Comparison of ENCODE assay signal across 23 cellular contexts in the genomic region with DNA sequence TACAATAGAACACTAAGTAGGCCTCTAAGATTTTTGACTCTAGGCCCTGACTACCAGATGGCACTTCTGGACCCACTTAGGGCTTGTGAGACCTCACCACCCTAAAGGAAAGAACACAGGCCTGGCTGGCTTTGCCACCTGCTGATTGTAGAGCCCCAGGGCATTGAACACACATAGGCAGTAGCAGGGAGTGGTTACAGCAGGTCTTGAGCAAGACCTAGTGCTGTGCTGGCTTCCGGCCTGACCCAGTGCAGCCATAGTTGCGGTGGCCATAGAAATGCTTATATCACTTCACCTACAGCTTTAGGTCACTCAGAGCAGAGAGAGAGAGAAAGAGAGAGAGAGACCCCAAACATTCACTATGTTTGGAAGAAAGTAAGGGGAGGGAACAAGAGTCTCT.
"Had no signal": no experiment of that assay in that cellular context is flagged by ENCODE, and none has a peak within 500 bp of the region (broad histone marks: within the 10 kb centered on the region; RNA-seq: fewer than 3 reads in every experiment).

No MANE protein-coding gene starts in this region.

- H3K27ac ChIP-seq: colonic mucosa, esophagus muscularis mucosa, foreskin keratinocyte, gastroesophageal sphincter, heart left ventricle, hepatocyte, left lung, lower lobe of right lung had no signal

- H3K4me1 Mint-ChIP-seq: endodermal cell, immature natural killer cell, mesothelial cell of epicardium had no signal

- H3K36me3 ChIP-seq: colonic mucosa, esophagus muscularis mucosa, gastroesophageal sphincter, heart left ventricle, left lung, lower lobe of right lung had no signal

- H3K36me3 Mint-ChIP-seq: immature natural killer cell, mesothelial cell of epicardium had no signal

- H3K4me1 ChIP-seq: colonic mucosa, esophagus muscularis mucosa, foreskin keratinocyte, gastroesophageal sphincter, heart left ventricle, left lung, lower lobe of right lung had no signal

- H3K27ac Mint-ChIP-seq: dendritic cell treated with granulocyte-macrophage colony-stimulating factor and Interleukin-4, amounts not matched to agents 40 ng/mL and 50 ng/mL, for 4 days; effector memory CD8-positive, alpha-beta T cell; endodermal cell; immature natural killer cell; mesothelial cell of epicardium had no signal

- H3K9me3 ChIP-seq: colonic mucosa, mucosa of descending colon had no signal

- H3K4me3 Mint-ChIP-seq: dendritic cell treated with granulocyte-macrophage colony-stimulating factor and Interleukin-4, amounts not matched to agents 40 ng/mL and 50 ng/mL, for 4 days; effector memory CD8-positive, alpha-beta T cell; endodermal cell; immature natural killer cell; mesothelial cell of epicardium had no signal

- H3K4me3 ChIP-seq: colonic mucosa, esophagus muscularis mucosa, gastroesophageal sphincter, heart left ventricle, hepatocyte, left lung, lower lobe of right lung, mucosa of descending colon had no signal

- DNase-seq: colonic mucosa; cortex of kidney; effector CD8-positive, alpha-beta T cell; effector memory CD8-positive, alpha-beta T cell; endodermal cell; foreskin keratinocyte; heart left ventricle; hypothalamus; immature natural killer cell; islet precursor cell; left cardiac atrium; left lung; left ventricle myocardium superior; lower lobe of right lung; mesenchymal stem cell; mucosa of descending colon had no signal

- H3K27me3 Mint-ChIP-seq: dendritic cell treated with granulocyte-macrophage colony-stimulating factor and Interleukin-4, amounts not matched to agents 40 ng/mL and 50 ng/mL, for 4 days; effector memory CD8-positive, alpha-beta T cell had no signal

- FAIRE-seq: endometrium, frontal cortex had no signal

- ATAC-seq: effector memory CD8-positive, alpha-beta T cell; foreskin keratinocyte; gastroesophageal sphincter; heart left ventricle; left cardiac atrium; left lung; left ventricle myocardium superior; lower lobe of right lung; mucosa of descending colon had no signal
